ENCODE assay signal across 13 cellular contexts in genomic region chr15:48324949-48325348, GRCh38. TPM values are rescaled to one million over a fixed set of nuclear protein-coding genes. Genes with fewer than 3 reads are reported as not detected.
A peak's percentile ranks its signal among the peaks of the same experiment; 100 is the strongest.
DNase-seq lines count a peak whose midpoint lies in the region; ATAC-seq and TF ChIP-seq lines count a peak whose summit lies in the region.
"Had no signal": no experiment of that assay in that cellular context is flagged by ENCODE, and none has a peak within 500 bp of the region (broad histone marks: within the 10 kb centered on the region; RNA-seq: fewer than 3 reads in every experiment).

No MANE protein-coding gene starts in this region.

- no peak overlapping the region for H3K4me3 ChIP-seq in prostate gland

- ATAC-seq in GM18505 (IDR thresholded peaks at IDR 0.05; ENCODE audit: unreplicated experiment), result peak; percentile 7
- ATAC-seq in GM21723 (IDR thresholded peaks at IDR 0.05; ENCODE audit: unreplicated experiment), result no peak
- ATAC-seq: T-cell had no signal

- TF ChIP-seq POLR2A in GM18505 (IDR thresholded peaks at IDR 0.05; ENCODE audit: borderline replicate concordance, extremely low read depth, insufficient read depth, insufficient read length) (no peak), prostate gland (IDR thresholded peaks at IDR 0.05) (no peak)

- TF ChIP-seq CTCF in prostate gland (IDR thresholded peaks at IDR 0.05), result no peak

- intact Hi-C loops in prostate gland (cut with DNase I), result no loop called here

- no peaks in the 10 kb centered on the region for H3K36me3 ChIP-seq in prostate gland
- H3K36me3 ChIP-seq: BE2C had no signal

- H3K27ac ChIP-seq in prostate gland, result no peak overlapping the region

- no peaks in the 10 kb centered on the region for H3K4me1 ChIP-seq in prostate gland (replicated peaks)
- H3K4me1 ChIP-seq: BE2C had no signal

- no peaks in the 10 kb centered on the region for H3K27me3 ChIP-seq in prostate gland (replicated peaks; ENCODE audit: insufficient read depth)
- H3K27me3 ChIP-seq: BE2C had no signal

- 19% methylated on average over 5 of the region's 5 CpGs for WGBS in prostate gland

- H3K9me3 ChIP-seq in prostate gland, result no peaks in the 10 kb centered on the region
- H3K9me3 ChIP-seq: BE2C had no signal

- DNase-seq in NCI-H1105 treated with DMSO at 0.1 percent for 48 hours (lab: John Stamatoyannopoulos, UW), result peak; percentile 58
- DNase-seq in NCI-H69 (lab: John Stamatoyannopoulos, UW), result peak; percentile 18
- peak; percentile 53 for DNase-seq in prostate gland (ENCODE audit: low spot score)
- DNase-seq in NCI-H2227 (lab: John Stamatoyannopoulos, UW; ENCODE audit: unreplicated experiment), result no peak
- no peak for DNase-seq in HuH-7.5 (ENCODE audit: low spot score)
- DNase-seq: BE2C; CD4-positive, alpha-beta memory T cell; GOT3; KBM-7; T-cell; T1000 had no signal

RNA-seq across cellular contexts. Expression of gene DUT, which starts 6.3 kb away (rescaled TPM):
- 100 to 1,000 TPM in 1 of 2 donors, 10 to 100 TPM in 1; 87.0 to 104 TPM for total RNA-seq in prostate gland

Comparison
In these comparisons a context has a peak if more than half of its experiments do, and no peak if none do; other contexts are left out.
1. DNase-seq: peak in NCI-H1105 treated with DMSO at 0.1 percent for 48 hours (single experiment), NCI-H69 (single experiment) and prostate gland (single experiment); none in NCI-H2227 (single experiment) and HuH-7.5 (single experiment).